In genomic region chr2:23286765-23287155, GRCh38 we compare ENCODE assay signal across 10 cellular contexts.
A peak's percentile ranks its signal among the peaks of the same experiment; 100 is the strongest.
DNase-seq lines count a peak whose midpoint lies in the region; ATAC-seq, FAIRE-seq and TF ChIP-seq lines count a peak whose summit lies in the region.
"Had no signal": no experiment of that assay in that cellular context is flagged by ENCODE, and none has a peak within 500 bp of the region (broad histone marks: within the 10 kb centered on the region; RNA-seq: fewer than 3 reads in every experiment).

No MANE protein-coding gene starts in this region.

- no peak for FAIRE-seq in RCC 7860 (lab: Jason Lieb, UNC)

- H3K36me3 ChIP-seq in skeletal muscle satellite cell (ENCODE audit: insufficient read depth, low read length) = no peaks in the 10 kb centered on the region

- H3K4me1 ChIP-seq in skeletal muscle satellite cell (ENCODE audit: control insufficient read depth, insufficient read depth, low read length) = peaks cover 21% of the 10 kb centered on the region

- no peaks in the 10 kb centered on the region for H3K9me3 ChIP-seq in skeletal muscle satellite cell (replicated peaks; ENCODE audit: low read length)

- H3K27ac Mint-ChIP-seq in activated naive CD4-positive, alpha-beta T cell treated with anti-CD3 and anti-CD28 coated beads, Interleukin-2, amount 50 U/mL, for 72 hours = no peak overlapping the region

- DNase-seq in GM04504 (ENCODE audit: low read depth) = peak; percentile 31
- DNase-seq in cardiac fibroblast (ENCODE audit: low read depth in 2 of 2) = peak; percentile 67 to 69
- peak; percentile 59 for DNase-seq in left kidney (ENCODE audit: low read depth, low spot score)
- DNase-seq in activated naive CD4-positive, alpha-beta T cell treated with anti-CD3 and anti-CD28 coated beads, Interleukin-2, amount 50 U/mL, for 72 hours (ENCODE audit: low spot score in 2 of 2) = no peak
- no peak for DNase-seq in RCC 7860 (ENCODE audit: low spot score)
- DNase-seq in stimulated activated naive CD4-positive, alpha-beta T cell treated with Interleukin-2 at 50 U/mL for 16 hours (lab: John Stamatoyannopoulos, UW) = no peak
- DNase-seq: activated CD8-positive, alpha-beta memory T cell treated with anti-CD3 and anti-CD28 coated beads, Interleukin-2, amount 50 U/mL, for 4 hours; NCI-H1105 treated with DMSO at 0.1 percent for 48 hours had no signal

- no peaks in the 10 kb centered on the region for H3K27me3 ChIP-seq in skeletal muscle satellite cell (ENCODE audit: control insufficient read depth, insufficient read depth, low read length)

- no peak for ATAC-seq in activated naive CD4-positive, alpha-beta T cell treated with anti-CD3 and anti-CD28 coated beads, Interleukin-2, amount 50 U/mL, for 72 hours
- ATAC-seq in GM18907 (IDR thresholded peaks at IDR 0.05; ENCODE audit: unreplicated experiment) = no peak

- no peaks in the 10 kb centered on the region for H3K36me3 Mint-ChIP-seq in activated naive CD4-positive, alpha-beta T cell treated with anti-CD3 and anti-CD28 coated beads, Interleukin-2, amount 50 U/mL, for 72 hours

- no peak for TF ChIP-seq CTCF in cardiac fibroblast (IDR thresholded peaks at IDR 0.05; ENCODE audit: low read depth, low read length)

- H3K4me2 ChIP-seq in skeletal muscle satellite cell (ENCODE audit: low read length) = peak overlapping the region; percentile 42

- H3K9ac ChIP-seq in skeletal muscle satellite cell (ENCODE audit: low read depth, low read length) = peak overlapping the region; percentile 51

- H3K4me3 ChIP-seq in cardiac fibroblast (replicated peaks in 1 of 2; ENCODE audit: low read depth in 2 of 2, low read length in 2 of 2) (no peak overlapping the region), skeletal muscle satellite cell (ENCODE audit: low read length) (no peak overlapping the region)

- H3K9me3 Mint-ChIP-seq in activated naive CD4-positive, alpha-beta T cell treated with anti-CD3 and anti-CD28 coated beads, Interleukin-2, amount 50 U/mL, for 72 hours = peaks cover 0 to 5% of the 10 kb centered on the region in 2 donors

Comparison
In these comparisons a context has a peak if more than half of its experiments do, and no peak if none do; other contexts are left out.
1. DNase-seq: peak in GM04504 (single experiment), cardiac fibroblast (2 of 2) and left kidney (single experiment); none in activated naive CD4-positive, alpha-beta T cell treated with anti-CD3 and anti-CD28 coated beads, Interleukin-2, amount 50 U/mL, for 72 hours (0 of 2), RCC 7860 (single experiment) and stimulated activated naive CD4-positive, alpha-beta T cell treated with Interleukin-2 at 50 U/mL for 16 hours (single experiment).